ENCODE assay signal across 1 cellular context in the genomic region with DNA sequence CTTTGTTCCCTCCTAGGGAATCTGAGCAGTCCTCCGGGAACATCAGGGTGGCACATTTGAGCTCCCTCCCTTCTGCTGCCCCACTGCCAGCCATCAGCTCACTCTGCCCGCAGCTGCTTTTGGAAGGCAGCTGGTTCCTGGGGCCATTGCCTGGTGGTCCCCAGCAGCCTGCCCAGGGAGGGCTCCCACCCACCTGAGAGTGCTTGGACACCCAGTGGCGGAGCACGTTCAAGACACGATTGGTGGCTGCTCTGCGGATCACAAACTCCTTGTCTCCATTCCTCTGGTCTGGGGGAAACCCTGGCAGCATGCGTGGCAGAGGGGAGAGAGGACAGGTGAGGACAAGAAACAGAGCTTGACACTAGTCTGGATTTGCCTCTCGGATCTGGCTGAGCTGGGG.
TF ChIP-seq lines count a peak whose summit lies in the region.

No MANE protein-coding gene starts in this region.

TF ChIP-seq in IMR-90, 13 proteins besides CTCF, POLR2A, EP300 and RAD21:
- TF ChIP-seq RCOR1 (IDR thresholded peaks at IDR 0.05; ENCODE audit: insufficient replicate concordance, low read length) (no peak), CHD1 (IDR thresholded peaks at IDR 0.05; ENCODE audit: low read depth, low read length) (no peak), RFX5 (IDR thresholded peaks at IDR 0.05; ENCODE audit: low read depth, low read length) (no peak), FOS (IDR thresholded peaks at IDR 0.05; ENCODE audit: low read depth, low read length) (no peak), MXI1 (IDR thresholded peaks at IDR 0.05; ENCODE audit: borderline replicate concordance, low read depth, low read length) (no peak), MAZ (IDR thresholded peaks at IDR 0.05; ENCODE audit: borderline replicate concordance, low read depth, low read length) (no peak), BHLHE40 (IDR thresholded peaks at IDR 0.05; ENCODE audit: low read depth, low read length) (no peak)
- TF ChIP-seq, protein P1, sequence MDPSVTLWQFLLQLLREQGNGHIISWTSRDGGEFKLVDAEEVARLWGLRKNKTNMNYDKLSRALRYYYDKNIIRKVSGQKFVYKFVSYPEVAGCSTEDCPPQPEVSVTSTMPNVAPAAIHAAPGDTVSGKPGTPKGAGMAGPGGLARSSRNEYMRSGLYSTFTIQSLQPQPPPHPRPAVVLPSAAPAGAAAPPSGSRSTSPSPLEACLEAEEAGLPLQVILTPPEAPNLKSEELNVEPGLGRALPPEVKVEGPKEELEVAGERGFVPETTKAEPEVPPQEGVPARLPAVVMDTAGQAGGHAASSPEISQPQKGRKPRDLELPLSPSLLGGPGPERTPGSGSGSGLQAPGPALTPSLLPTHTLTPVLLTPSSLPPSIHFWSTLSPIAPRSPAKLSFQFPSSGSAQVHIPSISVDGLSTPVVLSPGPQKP (IDR thresholded peaks at IDR 0.05; ENCODE audit: borderline replicate concordance, low read depth, low read length), result no peak
